ENCODE assay signal across 1 cellular context in the genomic region with DNA sequence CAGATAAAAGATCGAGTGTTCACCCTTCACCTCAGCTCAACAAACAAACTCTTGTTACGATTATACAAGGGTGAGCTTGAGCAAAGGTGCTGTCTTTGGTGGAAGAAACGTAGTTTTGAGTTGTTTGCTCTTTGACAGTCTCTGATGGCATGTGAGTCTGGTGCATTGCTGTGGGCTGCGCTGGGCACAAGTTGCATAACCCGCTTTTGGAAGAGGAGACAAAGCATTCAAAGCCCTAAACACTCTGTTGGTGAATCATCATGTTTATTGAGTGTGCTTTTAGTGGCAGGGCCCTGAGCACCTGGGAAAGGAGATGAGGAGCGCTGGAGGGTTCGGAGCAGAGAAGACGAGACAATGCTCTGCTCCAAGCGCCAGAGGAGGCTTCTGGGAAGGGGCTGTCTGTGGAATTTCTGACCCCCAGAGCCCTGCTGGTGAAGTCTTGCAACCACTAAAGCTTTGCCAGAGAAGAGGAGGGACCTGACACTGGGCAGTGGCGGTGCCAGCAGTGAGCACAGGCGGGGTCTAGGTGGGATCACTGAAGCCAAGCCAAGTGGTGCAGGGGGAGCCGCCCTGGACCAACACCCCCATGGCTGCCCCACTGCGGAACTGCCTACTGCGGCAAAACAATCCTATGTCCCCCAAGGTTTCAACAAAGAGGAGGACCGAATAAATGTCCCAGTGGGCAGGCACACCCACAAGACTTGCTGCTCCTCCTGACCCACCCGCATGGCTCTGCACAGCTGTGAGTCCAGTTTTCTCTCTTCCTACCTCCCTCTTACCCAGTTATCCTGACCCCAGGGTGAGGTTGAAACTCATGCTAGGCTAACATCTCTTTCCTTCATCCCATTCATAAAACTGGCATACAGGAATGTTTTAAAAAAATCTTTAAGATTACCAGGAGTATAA.
TF ChIP-seq lines count a peak whose summit lies in the region.

No MANE protein-coding gene starts in this region.

TF ChIP-seq in HepG2, 621 proteins besides CTCF, POLR2A, EP300 and RAD21 (continued from another document and continues in another):
- TF ChIP-seq, protein P1, sequence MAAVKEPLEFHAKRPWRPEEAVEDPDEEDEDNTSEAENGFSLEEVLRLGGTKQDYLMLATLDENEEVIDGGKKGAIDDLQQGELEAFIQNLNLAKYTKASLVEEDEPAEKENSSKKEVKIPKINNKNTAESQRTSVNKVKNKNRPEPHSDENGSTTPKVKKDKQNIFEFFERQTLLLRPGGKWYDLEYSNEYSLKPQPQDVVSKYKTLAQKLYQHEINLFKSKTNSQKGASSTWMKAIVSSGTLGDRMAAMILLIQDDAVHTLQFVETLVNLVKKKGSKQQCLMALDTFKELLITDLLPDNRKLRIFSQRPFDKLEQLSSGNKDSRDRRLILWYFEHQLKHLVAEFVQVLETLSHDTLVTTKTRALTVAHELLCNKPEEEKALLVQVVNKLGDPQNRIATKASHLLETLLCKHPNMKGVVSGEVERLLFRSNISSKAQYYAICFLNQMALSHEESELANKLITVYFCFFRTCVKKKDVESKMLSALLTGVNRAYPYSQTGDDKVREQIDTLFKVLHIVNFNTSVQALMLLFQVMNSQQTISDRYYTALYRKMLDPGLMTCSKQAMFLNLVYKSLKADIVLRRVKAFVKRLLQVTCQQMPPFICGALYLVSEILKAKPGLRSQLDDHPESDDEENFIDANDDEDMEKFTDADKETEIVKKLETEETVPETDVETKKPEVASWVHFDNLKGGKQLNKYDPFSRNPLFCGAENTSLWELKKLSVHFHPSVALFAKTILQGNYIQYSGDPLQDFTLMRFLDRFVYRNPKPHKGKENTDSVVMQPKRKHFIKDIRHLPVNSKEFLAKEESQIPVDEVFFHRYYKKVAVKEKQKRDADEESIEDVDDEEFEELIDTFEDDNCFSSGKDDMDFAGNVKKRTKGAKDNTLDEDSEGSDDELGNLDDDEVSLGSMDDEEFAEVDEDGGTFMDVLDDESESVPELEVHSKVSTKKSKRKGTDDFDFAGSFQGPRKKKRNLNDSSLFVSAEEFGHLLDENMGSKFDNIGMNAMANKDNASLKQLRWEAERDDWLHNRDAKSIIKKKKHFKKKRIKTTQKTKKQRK (IDR thresholded peaks at IDR 0.05; ENCODE audit: low read length): no peak
- TF ChIP-seq, protein P2, sequence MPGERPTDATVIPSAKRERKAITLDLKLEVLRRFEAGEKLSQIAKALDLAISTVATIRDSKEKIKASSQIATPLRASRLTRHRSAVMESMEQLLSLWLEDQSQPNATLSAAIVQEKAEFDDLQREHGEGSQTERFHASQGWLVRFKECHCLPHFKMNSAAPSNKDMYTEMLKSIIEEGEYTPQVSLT (CRISPR knock-in tag; IDR thresholded peaks at IDR 0.05; ENCODE audit: borderline replicate concordance, low read depth): no peak
- TF ChIP-seq ZNF709 (CRISPR knock-in tag; IDR thresholded peaks at IDR 0.05) (no peak), MAFG (CRISPR knock-in tag; IDR thresholded peaks at IDR 0.05) (no peak), RORA (CRISPR knock-in tag; IDR thresholded peaks at IDR 0.05) (no peak), ATF7 (IDR thresholded peaks at IDR 0.05) (no peak), ATF7 (CRISPR knock-in tag; IDR thresholded peaks at IDR 0.05) (no peak), ZNF354B (CRISPR knock-in tag; IDR thresholded peaks at IDR 0.05) (no peak), SOX6 (IDR thresholded peaks at IDR 0.05) (no peak), SOX6 (CRISPR knock-in tag; IDR thresholded peaks at IDR 0.05) (peak; percentile 84), HCFC1 (IDR thresholded peaks at IDR 0.05; ENCODE audit: low read depth, low read length) (no peak), PRMT3 (CRISPR knock-in tag; IDR thresholded peaks at IDR 0.05; ENCODE audit: borderline replicate concordance, low read depth) (no peak), ZEB1 (IDR thresholded peaks at IDR 0.05; ENCODE audit: insufficient replicate concordance, low read depth) (no peak), ZNF766 (CRISPR knock-in tag; IDR thresholded peaks at IDR 0.05; ENCODE audit: borderline replicate concordance) (no peak), ATRX (CRISPR knock-in tag; IDR thresholded peaks at IDR 0.05; ENCODE audit: borderline replicate concordance) (no peak), NFE2L2 (IDR thresholded peaks at IDR 0.05; ENCODE audit: low read length) (no peak), ZNF619 (CRISPR knock-in tag; IDR thresholded peaks at IDR 0.05) (no peak), ZNF274 (CRISPR knock-in tag; IDR thresholded peaks at IDR 0.05) (no peak)
- TF ChIP-seq, protein P3, sequence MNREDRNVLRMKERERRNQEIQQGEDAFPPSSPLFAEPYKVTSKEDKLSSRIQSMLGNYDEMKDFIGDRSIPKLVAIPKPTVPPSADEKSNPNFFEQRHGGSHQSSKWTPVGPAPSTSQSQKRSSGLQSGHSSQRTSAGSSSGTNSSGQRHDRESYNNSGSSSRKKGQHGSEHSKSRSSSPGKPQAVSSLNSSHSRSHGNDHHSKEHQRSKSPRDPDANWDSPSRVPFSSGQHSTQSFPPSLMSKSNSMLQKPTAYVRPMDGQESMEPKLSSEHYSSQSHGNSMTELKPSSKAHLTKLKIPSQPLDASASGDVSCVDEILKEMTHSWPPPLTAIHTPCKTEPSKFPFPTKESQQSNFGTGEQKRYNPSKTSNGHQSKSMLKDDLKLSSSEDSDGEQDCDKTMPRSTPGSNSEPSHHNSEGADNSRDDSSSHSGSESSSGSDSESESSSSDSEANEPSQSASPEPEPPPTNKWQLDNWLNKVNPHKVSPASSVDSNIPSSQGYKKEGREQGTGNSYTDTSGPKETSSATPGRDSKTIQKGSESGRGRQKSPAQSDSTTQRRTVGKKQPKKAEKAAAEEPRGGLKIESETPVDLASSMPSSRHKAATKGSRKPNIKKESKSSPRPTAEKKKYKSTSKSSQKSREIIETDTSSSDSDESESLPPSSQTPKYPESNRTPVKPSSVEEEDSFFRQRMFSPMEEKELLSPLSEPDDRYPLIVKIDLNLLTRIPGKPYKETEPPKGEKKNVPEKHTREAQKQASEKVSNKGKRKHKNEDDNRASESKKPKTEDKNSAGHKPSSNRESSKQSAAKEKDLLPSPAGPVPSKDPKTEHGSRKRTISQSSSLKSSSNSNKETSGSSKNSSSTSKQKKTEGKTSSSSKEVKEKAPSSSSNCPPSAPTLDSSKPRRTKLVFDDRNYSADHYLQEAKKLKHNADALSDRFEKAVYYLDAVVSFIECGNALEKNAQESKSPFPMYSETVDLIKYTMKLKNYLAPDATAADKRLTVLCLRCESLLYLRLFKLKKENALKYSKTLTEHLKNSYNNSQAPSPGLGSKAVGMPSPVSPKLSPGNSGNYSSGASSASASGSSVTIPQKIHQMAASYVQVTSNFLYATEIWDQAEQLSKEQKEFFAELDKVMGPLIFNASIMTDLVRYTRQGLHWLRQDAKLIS (CRISPR knock-in tag; IDR thresholded peaks at IDR 0.05): no peak
- TF ChIP-seq, protein P4, sequence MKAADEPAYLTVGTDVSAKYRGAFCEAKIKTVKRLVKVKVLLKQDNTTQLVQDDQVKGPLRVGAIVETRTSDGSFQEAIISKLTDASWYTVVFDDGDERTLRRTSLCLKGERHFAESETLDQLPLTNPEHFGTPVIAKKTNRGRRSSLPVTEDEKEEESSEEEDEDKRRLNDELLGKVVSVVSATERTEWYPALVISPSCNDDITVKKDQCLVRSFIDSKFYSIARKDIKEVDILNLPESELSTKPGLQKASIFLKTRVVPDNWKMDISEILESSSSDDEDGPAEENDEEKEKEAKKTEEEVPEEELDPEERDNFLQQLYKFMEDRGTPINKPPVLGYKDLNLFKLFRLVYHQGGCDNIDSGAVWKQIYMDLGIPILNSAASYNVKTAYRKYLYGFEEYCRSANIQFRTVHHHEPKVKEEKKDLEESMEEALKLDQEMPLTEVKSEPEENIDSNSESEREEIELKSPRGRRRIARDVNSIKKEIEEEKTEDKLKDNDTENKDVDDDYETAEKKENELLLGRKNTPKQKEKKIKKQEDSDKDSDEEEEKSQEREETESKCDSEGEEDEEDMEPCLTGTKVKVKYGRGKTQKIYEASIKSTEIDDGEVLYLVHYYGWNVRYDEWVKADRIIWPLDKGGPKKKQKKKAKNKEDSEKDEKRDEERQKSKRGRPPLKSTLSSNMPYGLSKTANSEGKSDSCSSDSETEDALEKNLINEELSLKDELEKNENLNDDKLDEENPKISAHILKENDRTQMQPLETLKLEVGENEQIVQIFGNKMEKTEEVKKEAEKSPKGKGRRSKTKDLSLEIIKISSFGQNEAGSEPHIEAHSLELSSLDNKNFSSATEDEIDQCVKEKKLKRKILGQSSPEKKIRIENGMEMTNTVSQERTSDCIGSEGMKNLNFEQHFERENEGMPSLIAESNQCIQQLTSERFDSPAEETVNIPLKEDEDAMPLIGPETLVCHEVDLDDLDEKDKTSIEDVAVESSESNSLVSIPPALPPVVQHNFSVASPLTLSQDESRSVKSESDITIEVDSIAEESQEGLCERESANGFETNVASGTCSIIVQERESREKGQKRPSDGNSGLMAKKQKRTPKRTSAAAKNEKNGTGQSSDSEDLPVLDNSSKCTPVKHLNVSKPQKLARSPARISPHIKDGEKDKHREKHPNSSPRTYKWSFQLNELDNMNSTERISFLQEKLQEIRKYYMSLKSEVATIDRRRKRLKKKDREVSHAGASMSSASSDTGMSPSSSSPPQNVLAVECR (CRISPR knock-in tag; IDR thresholded peaks at IDR 0.05; ENCODE audit: borderline replicate concordance): 0 out of 2 replicates have a peak, but pooled peaks have one; percentile 23
- TF ChIP-seq, protein P5, sequence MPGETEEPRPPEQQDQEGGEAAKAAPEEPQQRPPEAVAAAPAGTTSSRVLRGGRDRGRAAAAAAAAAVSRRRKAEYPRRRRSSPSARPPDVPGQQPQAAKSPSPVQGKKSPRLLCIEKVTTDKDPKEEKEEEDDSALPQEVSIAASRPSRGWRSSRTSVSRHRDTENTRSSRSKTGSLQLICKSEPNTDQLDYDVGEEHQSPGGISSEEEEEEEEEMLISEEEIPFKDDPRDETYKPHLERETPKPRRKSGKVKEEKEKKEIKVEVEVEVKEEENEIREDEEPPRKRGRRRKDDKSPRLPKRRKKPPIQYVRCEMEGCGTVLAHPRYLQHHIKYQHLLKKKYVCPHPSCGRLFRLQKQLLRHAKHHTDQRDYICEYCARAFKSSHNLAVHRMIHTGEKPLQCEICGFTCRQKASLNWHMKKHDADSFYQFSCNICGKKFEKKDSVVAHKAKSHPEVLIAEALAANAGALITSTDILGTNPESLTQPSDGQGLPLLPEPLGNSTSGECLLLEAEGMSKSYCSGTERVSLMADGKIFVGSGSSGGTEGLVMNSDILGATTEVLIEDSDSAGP (CRISPR knock-in tag; IDR thresholded peaks at IDR 0.05; ENCODE audit: borderline replicate concordance): no peak
- TF ChIP-seq, protein P6, sequence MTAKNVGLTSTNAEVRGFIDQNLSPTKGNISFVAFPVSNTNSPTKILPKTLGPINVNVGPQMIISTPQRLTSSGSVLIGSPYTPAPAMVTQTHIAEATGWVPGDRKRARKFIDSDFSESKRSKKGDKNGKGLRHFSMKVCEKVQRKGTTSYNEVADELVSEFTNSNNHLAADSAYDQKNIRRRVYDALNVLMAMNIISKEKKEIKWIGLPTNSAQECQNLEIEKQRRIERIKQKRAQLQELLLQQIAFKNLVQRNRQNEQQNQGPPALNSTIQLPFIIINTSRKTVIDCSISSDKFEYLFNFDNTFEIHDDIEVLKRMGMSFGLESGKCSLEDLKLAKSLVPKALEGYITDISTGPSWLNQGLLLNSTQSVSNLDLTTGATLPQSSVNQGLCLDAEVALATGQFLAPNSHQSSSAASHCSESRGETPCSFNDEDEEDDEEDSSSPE (CRISPR knock-in tag; IDR thresholded peaks at IDR 0.05): no peak
- TF ChIP-seq, protein P7, sequence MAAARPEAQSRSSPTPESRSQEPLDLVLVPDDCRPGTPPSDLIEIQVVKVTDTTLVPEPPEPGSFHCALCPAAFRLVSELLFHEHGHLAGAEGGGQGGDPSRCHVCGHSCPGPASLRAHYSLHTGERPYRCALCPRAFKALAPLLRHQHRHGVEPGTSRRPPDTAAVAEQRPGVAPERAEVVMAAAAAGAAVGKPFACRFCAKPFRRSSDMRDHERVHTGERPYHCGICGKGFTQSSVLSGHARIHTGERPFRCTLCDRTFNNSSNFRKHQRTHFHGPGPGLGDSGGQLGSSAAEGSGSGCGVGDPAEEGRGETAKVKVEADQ (CRISPR knock-in tag; IDR thresholded peaks at IDR 0.05; ENCODE audit: borderline replicate concordance): no peak
- TF ChIP-seq, protein P8, sequence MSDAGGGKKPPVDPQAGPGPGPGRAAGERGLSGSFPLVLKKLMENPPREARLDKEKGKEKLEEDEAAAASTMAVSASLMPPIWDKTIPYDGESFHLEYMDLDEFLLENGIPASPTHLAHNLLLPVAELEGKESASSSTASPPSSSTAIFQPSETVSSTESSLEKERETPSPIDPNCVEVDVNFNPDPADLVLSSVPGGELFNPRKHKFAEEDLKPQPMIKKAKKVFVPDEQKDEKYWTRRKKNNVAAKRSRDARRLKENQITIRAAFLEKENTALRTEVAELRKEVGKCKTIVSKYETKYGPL (CRISPR knock-in tag; IDR thresholded peaks at IDR 0.05): peak; percentile 95; the same call in 1 of the 2 replicates
- TF ChIP-seq, protein P9, sequence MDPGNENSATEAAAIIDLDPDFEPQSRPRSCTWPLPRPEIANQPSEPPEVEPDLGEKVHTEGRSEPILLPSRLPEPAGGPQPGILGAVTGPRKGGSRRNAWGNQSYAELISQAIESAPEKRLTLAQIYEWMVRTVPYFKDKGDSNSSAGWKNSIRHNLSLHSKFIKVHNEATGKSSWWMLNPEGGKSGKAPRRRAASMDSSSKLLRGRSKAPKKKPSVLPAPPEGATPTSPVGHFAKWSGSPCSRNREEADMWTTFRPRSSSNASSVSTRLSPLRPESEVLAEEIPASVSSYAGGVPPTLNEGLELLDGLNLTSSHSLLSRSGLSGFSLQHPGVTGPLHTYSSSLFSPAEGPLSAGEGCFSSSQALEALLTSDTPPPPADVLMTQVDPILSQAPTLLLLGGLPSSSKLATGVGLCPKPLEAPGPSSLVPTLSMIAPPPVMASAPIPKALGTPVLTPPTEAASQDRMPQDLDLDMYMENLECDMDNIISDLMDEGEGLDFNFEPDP (CRISPR knock-in tag; conservative IDR thresholded peaks at IDR 0.05): no peak
- TF ChIP-seq, protein P10, sequence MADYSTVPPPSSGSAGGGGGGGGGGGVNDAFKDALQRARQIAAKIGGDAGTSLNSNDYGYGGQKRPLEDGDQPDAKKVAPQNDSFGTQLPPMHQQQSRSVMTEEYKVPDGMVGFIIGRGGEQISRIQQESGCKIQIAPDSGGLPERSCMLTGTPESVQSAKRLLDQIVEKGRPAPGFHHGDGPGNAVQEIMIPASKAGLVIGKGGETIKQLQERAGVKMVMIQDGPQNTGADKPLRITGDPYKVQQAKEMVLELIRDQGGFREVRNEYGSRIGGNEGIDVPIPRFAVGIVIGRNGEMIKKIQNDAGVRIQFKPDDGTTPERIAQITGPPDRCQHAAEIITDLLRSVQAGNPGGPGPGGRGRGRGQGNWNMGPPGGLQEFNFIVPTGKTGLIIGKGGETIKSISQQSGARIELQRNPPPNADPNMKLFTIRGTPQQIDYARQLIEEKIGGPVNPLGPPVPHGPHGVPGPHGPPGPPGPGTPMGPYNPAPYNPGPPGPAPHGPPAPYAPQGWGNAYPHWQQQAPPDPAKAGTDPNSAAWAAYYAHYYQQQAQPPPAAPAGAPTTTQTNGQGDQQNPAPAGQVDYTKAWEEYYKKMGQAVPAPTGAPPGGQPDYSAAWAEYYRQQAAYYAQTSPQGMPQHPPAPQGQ (CRISPR knock-in tag; IDR thresholded peaks at IDR 0.05; ENCODE audit: borderline replicate concordance): no peak
